ENCODE assay signal across 7 cellular contexts in genomic region chr2:108535380-108535677, GRCh38. TPM values are rescaled to one million over a fixed set of nuclear protein-coding genes. Genes with fewer than 3 reads are reported as not detected.
DNase-seq lines count a peak whose midpoint lies in the region; ATAC-seq and TF ChIP-seq lines count a peak whose summit lies in the region.

No MANE protein-coding gene starts in this region.

- WGBS in stomach, 5 donors: 14 to 22% (median 20%) methylated on average over 10 of the region's 10 CpGs

- H3K27ac ChIP-seq in HUES48 (ENCODE audit: low read depth, low read length): no peak overlapping the region
- H3K27ac ChIP-seq in stomach: peak overlapping the region in 4 of 5 donors; percentile 92 to 99 (median 95)

- peaks cover 15% of the 10 kb centered on the region for H3K4me1 Mint-ChIP-seq in activated T-helper 17 cell treated with anti-CD3 and anti-CD28 coated beads, Interleukin-2, amount 50 U/mL, for 72 hours

- H3K9me3 ChIP-seq in HUES48 (ENCODE audit: control insufficient read depth, insufficient read depth, low read length) (no peaks in the 10 kb centered on the region), iPS-18c (ENCODE audit: control insufficient read depth, insufficient read depth, low read length) (no peaks in the 10 kb centered on the region), stomach (no peaks in the 10 kb centered on the region)

- intact Hi-C loops in stomach (cut with DNase I; ENCODE audit: low total_unique reads): no loop called here

- H3K27me3 ChIP-seq in HUES48 (ENCODE audit: control insufficient read depth, insufficient read depth, low read length) (peaks cover 10% of the 10 kb centered on the region), stomach (no peaks in the 10 kb centered on the region)

- peak overlapping the region; percentile 80 for H3K4me3 Mint-ChIP-seq in activated T-helper 17 cell treated with anti-CD3 and anti-CD28 coated beads, Interleukin-2, amount 50 U/mL, for 72 hours

- no peaks in the 10 kb centered on the region for H3K27me3 Mint-ChIP-seq in activated T-helper 17 cell treated with anti-CD3 and anti-CD28 coated beads, Interleukin-2, amount 50 U/mL, for 72 hours

- H3K4me1 ChIP-seq in HUES48 (ENCODE audit: control insufficient read depth, insufficient read depth, low read length): peaks cover 20% of the 10 kb centered on the region
- H3K4me1 ChIP-seq in stomach: peaks cover 16 to 60% (median 42%) of the 10 kb centered on the region in 4 donors

- no peak for TF ChIP-seq POLR2A in stomach (IDR thresholded peaks at IDR 0.05)

- H3K4me3 ChIP-seq in HUES48 (ENCODE audit: low read depth, low read length): peak overlapping the region; percentile 78
- peak overlapping the region; percentile 72 for H3K4me3 ChIP-seq in iPS-18c (ENCODE audit: insufficient read depth, low read depth, low read length)
- peak overlapping the region; percentile 60 to 66 (median 66) for H3K4me3 ChIP-seq in stomach

- no peak for TF ChIP-seq EP300 in stomach (IDR thresholded peaks at IDR 0.05)

- H3K27ac Mint-ChIP-seq in activated T-helper 17 cell treated with anti-CD3 and anti-CD28 coated beads, Interleukin-2, amount 50 U/mL, for 72 hours: peak overlapping the region; percentile 77
- H3K27ac Mint-ChIP-seq in activated naive CD4-positive, alpha-beta T cell treated with anti-CD3 and anti-CD28 coated beads, Interleukin-2, amount 50 U/mL, for 72 hours: peak overlapping the region in 1 of 2 donors; percentile 65

- no peak overlapping the region for H3K9ac ChIP-seq in HUES48 (ENCODE audit: low read depth, low read length)

- TF ChIP-seq CTCF in stomach (IDR thresholded peaks at IDR 0.05): no peak

- H3K36me3 ChIP-seq in HUES48 (ENCODE audit: control insufficient read depth, insufficient read depth, low read length): no peaks in the 10 kb centered on the region
- no peaks in the 10 kb centered on the region for H3K36me3 ChIP-seq in stomach

- H3K9me3 Mint-ChIP-seq in activated T-helper 17 cell treated with anti-CD3 and anti-CD28 coated beads, Interleukin-2, amount 50 U/mL, for 72 hours: no peaks in the 10 kb centered on the region
- H3K9me3 Mint-ChIP-seq in activated naive CD4-positive, alpha-beta T cell treated with anti-CD3 and anti-CD28 coated beads, Interleukin-2, amount 50 U/mL, for 72 hours: no peaks in the 10 kb centered on the region

- no peaks in the 10 kb centered on the region for H3K36me3 Mint-ChIP-seq in activated T-helper 17 cell treated with anti-CD3 and anti-CD28 coated beads, Interleukin-2, amount 50 U/mL, for 72 hours (ENCODE audit: low read depth)
- peaks cover 6% of the 10 kb centered on the region in 2 donors for H3K36me3 Mint-ChIP-seq in activated naive CD4-positive, alpha-beta T cell treated with anti-CD3 and anti-CD28 coated beads, Interleukin-2, amount 50 U/mL, for 72 hours

- DNase-seq in stomach (no peak), HT-29 (ENCODE audit: low spot score) (no peak), SHP77 treated with DMSO at 0.1 percent for 48 hours (lab: John Stamatoyannopoulos, UW) (no peak)
- no peak for DNase-seq in activated naive CD4-positive, alpha-beta T cell treated with anti-CD3 and anti-CD28 coated beads, Interleukin-2, amount 50 U/mL, for 72 hours (ENCODE audit: low spot score in 2 of 2)

- no peak for ATAC-seq in activated T-helper 17 cell treated with anti-CD3 and anti-CD28 coated beads, Interleukin-2, amount 50 U/mL, for 72 hours (replicated peaks)
- ATAC-seq in activated naive CD4-positive, alpha-beta T cell treated with anti-CD3 and anti-CD28 coated beads, Interleukin-2, amount 50 U/mL, for 72 hours: no peak

RNA-seq across cellular contexts. Expression of gene LIMS1, which starts 1.1 kb away (rescaled TPM):
- total RNA-seq in activated T-helper 17 cell treated with anti-CD3 and anti-CD28 coated beads, Interleukin-2, amount 50 U/mL, for 72 hours: 100 to 1,000 TPM; 146 to 186 TPM
- total RNA-seq in stomach: 100 to 1,000 TPM in 1 of 5 donors, 10 to 100 TPM in 4; 21.0 to 136 (median 35.2) TPM
- 10 to 100 TPM; 11.9 to 33.3 (median 33.1) TPM for polyA plus RNA-seq in stomach
- 28.5 and 43.1 TPM in 2 replicates for total RNA-seq in HT-29 (2014; rRNA removed; shearing (Covaris generic))
- total RNA-seq in activated naive CD4-positive, alpha-beta T cell treated with anti-CD3 and anti-CD28 coated beads, Interleukin-2, amount 50 U/mL, for 72 hours: 10 to 100 TPM; 35.6 to 86.5 TPM
